Comparison of ENCODE assay signal across 34 cellular contexts in genomic region chr3:1594940-1595339, GRCh38.
"Had no signal": no experiment of that assay in that cellular context is flagged by ENCODE, and none has a peak within 500 bp of the region (broad histone marks: within the 10 kb centered on the region; RNA-seq: fewer than 3 reads in every experiment).

No MANE protein-coding gene starts in this region.

- H3K36me3 ChIP-seq: MG63 had no signal

- H3K9me3 ChIP-seq: MG63 had no signal

- H3K27me3 ChIP-seq: MG63 had no signal

- DNase-seq: Karpas-422, Kasumi-1, KG1, MG63, MV-4-11, NCI-H1048, NCI-H1092, NCI-H1092 treated with DMSO at 0.1 percent for 48 hours, NCI-H1105, NCI-H1105 treated with DMSO at 0.1 percent for 48 hours, NCI-H1417, NCI-H1417 treated with DMSO at 0.1 percent for 48 hours, NCI-H1436, NCI-H1436 treated with DMSO at 0.1 percent for 48 hours, NCI-H146, NCI-H1694, NCI-H1694 treated with DMSO at 0.1 percent for 48 hours, NCI-H187, NCI-H187 treated with DMSO at 0.1 percent for 48 hours, NCI-H1930, NCI-H2029, NCI-H2029 treated with DMSO at 0.1 percent for 48 hours, NCI-H2081, NCI-H2081 treated with DMSO at 0.1 percent for 48 hours, NCI-H2107, NCI-H2171, NCI-H2171 treated with DMSO at 0.1 percent for 48 hours, NCI-H2227 treated with DMSO at 0.1 percent for 48 hours, NCI-H226, NCI-H345, NCI-H446, NCI-H446 treated with DMSO at 0.1 percent for 48 hours, NCI-H510A, NCI-H510A treated with DMSO at 0.1 percent for 48 hours had no signal

- H3K4me3 ChIP-seq: MG63 had no signal
